Comparison of ENCODE assay signal across 1 cellular context in genomic region chr16:81445143-81445922, GRCh38.
TF ChIP-seq lines count a peak whose summit lies in the region.

No MANE protein-coding gene starts in this region.

TF ChIP-seq in HepG2, 621 proteins besides CTCF, POLR2A, EP300 and RAD21 (continued from another document):
- TF ChIP-seq ZNF710 (CRISPR knock-in tag; IDR thresholded peaks at IDR 0.05; ENCODE audit: borderline replicate concordance) (no peak), ARID4A (CRISPR knock-in tag; IDR thresholded peaks at IDR 0.05; ENCODE audit: borderline replicate concordance) (0 out of 2 replicates have a peak, but pooled peaks have one; percentile 48), FOXO1 (CRISPR knock-in tag; IDR thresholded peaks at IDR 0.05) (0 out of 2 replicates have a peak, but pooled peaks have one; percentile 10), ZNF205 (CRISPR knock-in tag; IDR thresholded peaks at IDR 0.05) (no peak), SAP130 (CRISPR knock-in tag; IDR thresholded peaks at IDR 0.05; ENCODE audit: low read depth) (peak; percentile 38; the same call in 1 of the 2 replicates), ZNF546 (CRISPR knock-in tag; conservative IDR thresholded peaks at IDR 0.05) (0 out of 2 replicates have a peak, but pooled peaks have one; percentile 42), ZNF597 (CRISPR knock-in tag; IDR thresholded peaks at IDR 0.05) (no peak), GABPB1 (CRISPR knock-in tag; IDR thresholded peaks at IDR 0.05) (peak; percentile 43; the same call in 1 of the 2 replicates), AGO2 (optimal IDR thresholded peaks at IDR 0.05; ENCODE audit: low read depth, low read length) (peak; percentile 61), KMT2B (CRISPR knock-in tag; IDR thresholded peaks at IDR 0.05) (0 out of 2 replicates have a peak, but pooled peaks have one; percentile 11), REXO4 (CRISPR knock-in tag; IDR thresholded peaks at IDR 0.05; ENCODE audit: borderline replicate concordance) (no peak), ZBTB7A (CRISPR knock-in tag; IDR thresholded peaks at IDR 0.05) (no peak; the same call in 1 of the 2 replicates), ZNF331 (CRISPR knock-in tag; IDR thresholded peaks at IDR 0.05) (peak; percentile 59)
